ENCODE assay signal across 22 cellular contexts in genomic region chr11:111836162-111836561, GRCh38.
"Had no signal": no experiment of that assay in that cellular context is flagged by ENCODE, and none has a peak within 500 bp of the region (broad histone marks: within the 10 kb centered on the region; RNA-seq: fewer than 3 reads in every experiment).

No MANE protein-coding gene starts in this region.

- H3K4me3 Mint-ChIP-seq: activated CD4-positive, alpha-beta T cell treated with anti-CD3 and anti-CD28 coated beads, Interleukin-2, amount 10 ng/mL, durations not matched to agents 7 days and 5 days; activated naive CD8-positive, alpha-beta T cell treated with anti-CD3 and anti-CD28 coated beads, Interleukin-2, amount 50 U/mL, for 24 hours; activated T-helper 17 cell treated with anti-CD3 and anti-CD28 coated beads, Interleukin-2, amount 50 U/mL, for 72 hours; naive thymus-derived CD8-positive, alpha-beta T cell; T-cell had no signal

- H3K4me1 Mint-ChIP-seq: activated T-helper 17 cell treated with anti-CD3 and anti-CD28 coated beads, Interleukin-2, amount 50 U/mL, for 72 hours had no signal

- H2AFZ ChIP-seq: parathyroid adenoma had no signal

- H3K4me1 ChIP-seq: parathyroid adenoma had no signal

- ATAC-seq: left colon; mucosa of descending colon; naive thymus-derived CD8-positive, alpha-beta T cell; T-cell had no signal

- H3K9me3 Mint-ChIP-seq: activated CD4-positive, alpha-beta T cell treated with anti-CD3 and anti-CD28 coated beads, Interleukin-2, amount 10 ng/mL, durations not matched to agents 7 days and 5 days; activated naive CD8-positive, alpha-beta T cell treated with anti-CD3 and anti-CD28 coated beads, Interleukin-2, amount 50 U/mL, for 24 hours; activated T-helper 17 cell treated with anti-CD3 and anti-CD28 coated beads, Interleukin-2, amount 50 U/mL, for 72 hours; naive thymus-derived CD8-positive, alpha-beta T cell; T-cell had no signal

- H3K27ac ChIP-seq: coronary artery, esophagus muscularis mucosa, parathyroid adenoma, skin epidermis had no signal

- H3K27ac Mint-ChIP-seq: activated CD4-positive, alpha-beta T cell treated with anti-CD3 and anti-CD28 coated beads, Interleukin-2, amount 10 ng/mL, durations not matched to agents 7 days and 5 days; activated naive CD8-positive, alpha-beta T cell treated with anti-CD3 and anti-CD28 coated beads, Interleukin-2, amount 50 U/mL, for 24 hours; naive thymus-derived CD8-positive, alpha-beta T cell; T-cell had no signal

- H3K4me3 ChIP-seq: coronary artery, esophagus muscularis mucosa, heart right ventricle, mucosa of descending colon, skin epidermis, upper lobe of left lung had no signal

- H3K9me3 ChIP-seq: esophagus muscularis mucosa, heart right ventricle, mucosa of descending colon, SK-N-SH, upper lobe of left lung had no signal

- H3K79me2 ChIP-seq: parathyroid adenoma had no signal

- H3K27me3 Mint-ChIP-seq: activated CD4-positive, alpha-beta T cell treated with anti-CD3 and anti-CD28 coated beads, Interleukin-2, amount 10 ng/mL, durations not matched to agents 7 days and 5 days; activated naive CD8-positive, alpha-beta T cell treated with anti-CD3 and anti-CD28 coated beads, Interleukin-2, amount 50 U/mL, for 24 hours; activated T-helper 17 cell treated with anti-CD3 and anti-CD28 coated beads, Interleukin-2, amount 50 U/mL, for 72 hours; naive thymus-derived CD8-positive, alpha-beta T cell; T-cell had no signal

- H3K9ac ChIP-seq: parathyroid adenoma, SK-N-SH had no signal

- H3K27me3 ChIP-seq: esophagus muscularis mucosa, heart right ventricle, upper lobe of left lung had no signal

- DNase-seq: activated CD4-positive, alpha-beta T cell treated with anti-CD3 and anti-CD28 coated beads, Interleukin-2, amount 10 ng/mL, durations not matched to agents 7 days and 5 days; activated naive CD4-positive, alpha-beta T cell treated with Interleukin-2 at 50 U/mL for 16 hours; activated naive CD8-positive, alpha-beta T cell treated with anti-CD3 and anti-CD28 coated beads, Interleukin-2, amount 50 U/mL, for 24 hours; effector CD4-positive, alpha-beta T cell; foreskin melanocyte; heart right ventricle; left colon; mammary epithelial cell; mucosa of descending colon; naive thymus-derived CD8-positive, alpha-beta T cell; SK-N-SH; stimulated activated CD4-positive, alpha-beta T cell treated with anti-CD3 and anti-CD28 coated beads, Interleukin-15, amount 100 ng/mL, for 24 hours; stimulated activated CD4-positive, alpha-beta T cell treated with anti-CD3 and anti-CD28 coated beads, Interleukin-4, amount 100 ng/mL, for 1 hour; stimulated activated naive CD4-positive, alpha-beta T cell; T-cell; T-helper 9 cell; upper lobe of left lung had no signal

- H3K4me2 ChIP-seq: SK-N-SH had no signal
